Comparison of ENCODE assay signal across 8 cellular contexts in genomic region chr17:66165537-66166123, GRCh38. TPM values are rescaled to one million over a fixed set of nuclear protein-coding genes. Genes with fewer than 3 reads are reported as not detected.
DNase-seq lines count a peak whose midpoint lies in the region; ATAC-seq, FAIRE-seq and TF ChIP-seq lines count a peak whose summit lies in the region.

No MANE protein-coding gene starts in this region.

- H3K9me3 Mint-ChIP-seq in glutamatergic neuron (ENCODE audit: unreplicated experiment): no peaks in the 10 kb centered on the region

- TF ChIP-seq CTCF in WI38 (IDR thresholded peaks at IDR 0.05; ENCODE audit: low read depth, low read length) (peak; percentile 38; the same call in 1 of the 2 replicates), glutamatergic neuron (IDR thresholded peaks at IDR 0.05; ENCODE audit: partially characterized antibody, unreplicated experiment) (peak; percentile 83)

- DNase-seq in G401 (ENCODE audit: low spot score) (peak; percentile 58), NCI-H1105 treated with DMSO at 0.1 percent for 48 hours (lab: John Stamatoyannopoulos, UW) (peak; percentile 55), glutamatergic neuron (no peak), smooth muscle cell of the brain vasculature (ENCODE audit: low read depth, low spot score) (peak; percentile 24)

- no peak overlapping the region for H3K4me3 ChIP-seq in WI38 (ENCODE audit: low read depth, low read length)

- no peaks in the 10 kb centered on the region for H3K27me3 Mint-ChIP-seq in glutamatergic neuron (ENCODE audit: unreplicated experiment)

- ATAC-seq in HG03196 (IDR thresholded peaks at IDR 0.05; ENCODE audit: unreplicated experiment) (no peak), HG03159 (IDR thresholded peaks at IDR 0.05; ENCODE audit: unreplicated experiment) (no peak)

- FAIRE-seq in A204.1 (lab: Jason Lieb, UNC): peak; percentile 98

- no peaks in the 10 kb centered on the region for H3K4me1 Mint-ChIP-seq in glutamatergic neuron (ENCODE audit: low read depth, unreplicated experiment)

- in situ Hi-C loops in G401 (cut with HindIII; ENCODE audit: low sequenced_read_pairs): no loop called here

- H3K4me3 Mint-ChIP-seq in glutamatergic neuron (ENCODE audit: unreplicated experiment): no peak overlapping the region

- H3K27ac Mint-ChIP-seq in glutamatergic neuron (ENCODE audit: unreplicated experiment): no peak overlapping the region

- H3K36me3 Mint-ChIP-seq in glutamatergic neuron (ENCODE audit: unreplicated experiment): no peaks in the 10 kb centered on the region

RNA-seq across cellular contexts. Expression of gene CEP112, which starts 26.3 kb away (rescaled TPM):
- 4.5 and 9.6 TPM in 2 replicates for total RNA-seq in G401 (2014; rRNA removed; shearing (Covaris generic))
- 8.5 TPM for total RNA-seq in glutamatergic neuron (ENCODE audit: unreplicated experiment)
